1 cellular context compared by ENCODE assay signal in the genomic region with DNA sequence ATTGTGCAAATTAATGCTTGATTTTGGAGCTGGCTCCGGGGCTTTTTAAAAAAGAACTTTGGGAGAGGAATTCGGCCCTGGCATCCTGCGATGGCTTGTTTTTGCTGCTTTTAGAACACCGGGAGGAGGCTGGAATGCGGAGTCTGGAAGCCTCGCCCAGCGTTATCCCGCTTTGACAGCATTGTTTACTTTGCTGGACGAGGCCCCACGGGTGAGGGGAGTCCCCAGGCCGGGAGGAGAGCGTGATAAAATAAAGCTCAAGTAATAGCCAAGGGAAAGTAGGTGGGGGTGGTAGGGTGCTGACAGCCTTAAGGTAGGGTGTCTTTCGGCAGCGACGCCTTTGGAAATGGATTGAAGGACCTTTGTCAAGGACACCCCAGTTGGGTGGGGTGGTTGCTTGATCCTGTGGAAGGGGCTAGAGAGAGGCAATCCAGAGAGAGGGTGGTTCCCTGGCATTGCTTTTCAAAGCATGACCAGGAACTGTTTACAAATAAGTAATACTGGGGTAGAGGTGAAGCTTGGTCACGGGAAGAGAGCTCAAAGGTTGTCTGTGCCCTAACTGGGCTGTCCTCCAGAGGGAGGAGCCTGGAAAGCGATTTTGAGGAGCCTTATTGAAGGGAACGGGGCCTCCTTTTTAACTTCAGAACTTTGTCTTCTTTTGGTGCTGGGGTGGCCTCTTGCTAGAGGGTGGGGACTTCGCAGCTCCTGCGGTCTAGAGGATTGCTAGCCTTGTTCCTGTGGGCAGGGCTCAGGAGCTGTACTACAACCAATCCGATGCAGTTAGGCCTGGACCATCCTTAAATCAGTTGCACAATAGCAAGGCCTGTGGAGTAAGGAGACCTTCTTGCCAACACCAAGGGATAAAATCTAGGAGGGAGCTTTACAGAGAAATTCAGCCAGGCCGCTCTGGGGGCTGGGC.
TF ChIP-seq lines count a peak whose summit lies in the region.

No MANE protein-coding gene starts in this region.

TF ChIP-seq in HepG2, 621 proteins besides CTCF, POLR2A, EP300 and RAD21 (continued from another document and continues in another):
- TF ChIP-seq BRF2 (CRISPR knock-in tag; IDR thresholded peaks at IDR 0.05), result no peak
- no peak for TF ChIP-seq ZNF446 (CRISPR knock-in tag; IDR thresholded peaks at IDR 0.05)
- no peak for TF ChIP-seq ZNF784 (CRISPR knock-in tag; IDR thresholded peaks at IDR 0.05; ENCODE audit: borderline replicate concordance)
- TF ChIP-seq ZNF674 (CRISPR knock-in tag; IDR thresholded peaks at IDR 0.05; ENCODE audit: low read depth), result no peak
- peak; percentile 98 for TF ChIP-seq PPARG (CRISPR knock-in tag; conservative IDR thresholded peaks at IDR 0.05)
- no peak for TF ChIP-seq ZNF280B (CRISPR knock-in tag; IDR thresholded peaks at IDR 0.05; ENCODE audit: borderline replicate concordance)
- TF ChIP-seq ZSCAN31 (CRISPR knock-in tag; IDR thresholded peaks at IDR 0.05; ENCODE audit: low read depth), result no peak
- peak; percentile 20 for TF ChIP-seq TBL1XR1 (IDR thresholded peaks at IDR 0.05; ENCODE audit: borderline replicate concordance, low read length, partially characterized antibody)
- TF ChIP-seq, protein P1, sequence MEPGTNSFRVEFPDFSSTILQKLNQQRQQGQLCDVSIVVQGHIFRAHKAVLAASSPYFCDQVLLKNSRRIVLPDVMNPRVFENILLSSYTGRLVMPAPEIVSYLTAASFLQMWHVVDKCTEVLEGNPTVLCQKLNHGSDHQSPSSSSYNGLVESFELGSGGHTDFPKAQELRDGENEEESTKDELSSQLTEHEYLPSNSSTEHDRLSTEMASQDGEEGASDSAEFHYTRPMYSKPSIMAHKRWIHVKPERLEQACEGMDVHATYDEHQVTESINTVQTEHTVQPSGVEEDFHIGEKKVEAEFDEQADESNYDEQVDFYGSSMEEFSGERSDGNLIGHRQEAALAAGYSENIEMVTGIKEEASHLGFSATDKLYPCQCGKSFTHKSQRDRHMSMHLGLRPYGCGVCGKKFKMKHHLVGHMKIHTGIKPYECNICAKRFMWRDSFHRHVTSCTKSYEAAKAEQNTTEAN (CRISPR knock-in tag; conservative IDR thresholded peaks at IDR 0.05), result no peak
- no peak for TF ChIP-seq KLF15 (CRISPR knock-in tag; IDR thresholded peaks at IDR 0.05; ENCODE audit: borderline replicate concordance)
- TF ChIP-seq, protein P2, sequence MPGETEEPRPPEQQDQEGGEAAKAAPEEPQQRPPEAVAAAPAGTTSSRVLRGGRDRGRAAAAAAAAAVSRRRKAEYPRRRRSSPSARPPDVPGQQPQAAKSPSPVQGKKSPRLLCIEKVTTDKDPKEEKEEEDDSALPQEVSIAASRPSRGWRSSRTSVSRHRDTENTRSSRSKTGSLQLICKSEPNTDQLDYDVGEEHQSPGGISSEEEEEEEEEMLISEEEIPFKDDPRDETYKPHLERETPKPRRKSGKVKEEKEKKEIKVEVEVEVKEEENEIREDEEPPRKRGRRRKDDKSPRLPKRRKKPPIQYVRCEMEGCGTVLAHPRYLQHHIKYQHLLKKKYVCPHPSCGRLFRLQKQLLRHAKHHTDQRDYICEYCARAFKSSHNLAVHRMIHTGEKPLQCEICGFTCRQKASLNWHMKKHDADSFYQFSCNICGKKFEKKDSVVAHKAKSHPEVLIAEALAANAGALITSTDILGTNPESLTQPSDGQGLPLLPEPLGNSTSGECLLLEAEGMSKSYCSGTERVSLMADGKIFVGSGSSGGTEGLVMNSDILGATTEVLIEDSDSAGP (CRISPR knock-in tag; IDR thresholded peaks at IDR 0.05; ENCODE audit: borderline replicate concordance), result no peak
- no peak for TF ChIP-seq KDM4B (CRISPR knock-in tag; IDR thresholded peaks at IDR 0.05)
- 0 out of 2 replicates have a peak, but pooled peaks have one; percentile 13 for TF ChIP-seq GTF3A (CRISPR knock-in tag; conservative IDR thresholded peaks at IDR 0.05)
- no peak for TF ChIP-seq SMYD3 (CRISPR knock-in tag; IDR thresholded peaks at IDR 0.05)
- TF ChIP-seq, protein P3, sequence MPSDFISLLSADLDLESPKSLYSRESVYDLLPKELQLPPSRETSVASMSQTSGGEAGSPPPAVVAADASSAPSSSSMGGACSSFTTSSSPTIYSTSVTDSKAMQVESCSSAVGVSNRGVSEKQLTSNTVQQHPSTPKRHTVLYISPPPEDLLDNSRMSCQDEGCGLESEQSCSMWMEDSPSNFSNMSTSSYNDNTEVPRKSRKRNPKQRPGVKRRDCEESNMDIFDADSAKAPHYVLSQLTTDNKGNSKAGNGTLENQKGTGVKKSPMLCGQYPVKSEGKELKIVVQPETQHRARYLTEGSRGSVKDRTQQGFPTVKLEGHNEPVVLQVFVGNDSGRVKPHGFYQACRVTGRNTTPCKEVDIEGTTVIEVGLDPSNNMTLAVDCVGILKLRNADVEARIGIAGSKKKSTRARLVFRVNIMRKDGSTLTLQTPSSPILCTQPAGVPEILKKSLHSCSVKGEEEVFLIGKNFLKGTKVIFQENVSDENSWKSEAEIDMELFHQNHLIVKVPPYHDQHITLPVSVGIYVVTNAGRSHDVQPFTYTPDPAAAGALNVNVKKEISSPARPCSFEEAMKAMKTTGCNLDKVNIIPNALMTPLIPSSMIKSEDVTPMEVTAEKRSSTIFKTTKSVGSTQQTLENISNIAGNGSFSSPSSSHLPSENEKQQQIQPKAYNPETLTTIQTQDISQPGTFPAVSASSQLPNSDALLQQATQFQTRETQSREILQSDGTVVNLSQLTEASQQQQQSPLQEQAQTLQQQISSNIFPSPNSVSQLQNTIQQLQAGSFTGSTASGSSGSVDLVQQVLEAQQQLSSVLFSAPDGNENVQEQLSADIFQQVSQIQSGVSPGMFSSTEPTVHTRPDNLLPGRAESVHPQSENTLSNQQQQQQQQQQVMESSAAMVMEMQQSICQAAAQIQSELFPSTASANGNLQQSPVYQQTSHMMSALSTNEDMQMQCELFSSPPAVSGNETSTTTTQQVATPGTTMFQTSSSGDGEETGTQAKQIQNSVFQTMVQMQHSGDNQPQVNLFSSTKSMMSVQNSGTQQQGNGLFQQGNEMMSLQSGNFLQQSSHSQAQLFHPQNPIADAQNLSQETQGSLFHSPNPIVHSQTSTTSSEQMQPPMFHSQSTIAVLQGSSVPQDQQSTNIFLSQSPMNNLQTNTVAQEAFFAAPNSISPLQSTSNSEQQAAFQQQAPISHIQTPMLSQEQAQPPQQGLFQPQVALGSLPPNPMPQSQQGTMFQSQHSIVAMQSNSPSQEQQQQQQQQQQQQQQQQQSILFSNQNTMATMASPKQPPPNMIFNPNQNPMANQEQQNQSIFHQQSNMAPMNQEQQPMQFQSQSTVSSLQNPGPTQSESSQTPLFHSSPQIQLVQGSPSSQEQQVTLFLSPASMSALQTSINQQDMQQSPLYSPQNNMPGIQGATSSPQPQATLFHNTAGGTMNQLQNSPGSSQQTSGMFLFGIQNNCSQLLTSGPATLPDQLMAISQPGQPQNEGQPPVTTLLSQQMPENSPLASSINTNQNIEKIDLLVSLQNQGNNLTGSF (CRISPR knock-in tag; IDR thresholded peaks at IDR 0.05), result no peak
- no peak for TF ChIP-seq TOPORS (CRISPR knock-in tag; IDR thresholded peaks at IDR 0.05)
- 0 out of 2 replicates have a peak, but pooled peaks have one; percentile 40 for TF ChIP-seq ZNF510 (CRISPR knock-in tag; IDR thresholded peaks at IDR 0.05; ENCODE audit: low read depth)
- no peak for TF ChIP-seq ZNF552 (CRISPR knock-in tag; IDR thresholded peaks at IDR 0.05; ENCODE audit: borderline replicate concordance)
- TF ChIP-seq, protein P4, sequence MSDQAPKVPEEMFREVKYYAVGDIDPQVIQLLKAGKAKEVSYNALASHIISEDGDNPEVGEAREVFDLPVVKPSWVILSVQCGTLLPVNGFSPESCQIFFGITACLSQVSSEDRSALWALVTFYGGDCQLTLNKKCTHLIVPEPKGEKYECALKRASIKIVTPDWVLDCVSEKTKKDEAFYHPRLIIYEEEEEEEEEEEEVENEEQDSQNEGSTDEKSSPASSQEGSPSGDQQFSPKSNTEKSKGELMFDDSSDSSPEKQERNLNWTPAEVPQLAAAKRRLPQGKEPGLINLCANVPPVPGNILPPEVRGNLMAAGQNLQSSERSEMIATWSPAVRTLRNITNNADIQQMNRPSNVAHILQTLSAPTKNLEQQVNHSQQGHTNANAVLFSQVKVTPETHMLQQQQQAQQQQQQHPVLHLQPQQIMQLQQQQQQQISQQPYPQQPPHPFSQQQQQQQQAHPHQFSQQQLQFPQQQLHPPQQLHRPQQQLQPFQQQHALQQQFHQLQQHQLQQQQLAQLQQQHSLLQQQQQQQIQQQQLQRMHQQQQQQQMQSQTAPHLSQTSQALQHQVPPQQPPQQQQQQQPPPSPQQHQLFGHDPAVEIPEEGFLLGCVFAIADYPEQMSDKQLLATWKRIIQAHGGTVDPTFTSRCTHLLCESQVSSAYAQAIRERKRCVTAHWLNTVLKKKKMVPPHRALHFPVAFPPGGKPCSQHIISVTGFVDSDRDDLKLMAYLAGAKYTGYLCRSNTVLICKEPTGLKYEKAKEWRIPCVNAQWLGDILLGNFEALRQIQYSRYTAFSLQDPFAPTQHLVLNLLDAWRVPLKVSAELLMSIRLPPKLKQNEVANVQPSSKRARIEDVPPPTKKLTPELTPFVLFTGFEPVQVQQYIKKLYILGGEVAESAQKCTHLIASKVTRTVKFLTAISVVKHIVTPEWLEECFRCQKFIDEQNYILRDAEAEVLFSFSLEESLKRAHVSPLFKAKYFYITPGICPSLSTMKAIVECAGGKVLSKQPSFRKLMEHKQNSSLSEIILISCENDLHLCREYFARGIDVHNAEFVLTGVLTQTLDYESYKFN (CRISPR knock-in tag; conservative IDR thresholded peaks at IDR 0.05), result peak; percentile 64
- TF ChIP-seq SMAD1 (CRISPR knock-in tag; IDR thresholded peaks at IDR 0.05; ENCODE audit: borderline replicate concordance, low read depth), result no peak
- 0 out of 2 replicates have a peak, but pooled peaks have one; percentile 25 for TF ChIP-seq ZNF362 (CRISPR knock-in tag; IDR thresholded peaks at IDR 0.05; ENCODE audit: borderline replicate concordance)
- no peak for TF ChIP-seq REST (IDR thresholded peaks at IDR 0.05; ENCODE audit: borderline replicate concordance in 1 of 2, low read depth in 1 of 2, low read length in 2 of 2)
- no peak for TF ChIP-seq ZNF639 (CRISPR knock-in tag; conservative IDR thresholded peaks at IDR 0.05)
- TF ChIP-seq SNAI1 (CRISPR knock-in tag; IDR thresholded peaks at IDR 0.05; ENCODE audit: borderline replicate concordance), result no peak; the same call in 1 of the 2 replicates
- no peak for TF ChIP-seq HHEX (CRISPR knock-in tag; IDR thresholded peaks at IDR 0.05)
